14 cellular contexts compared by ENCODE assay signal in the genomic region with DNA sequence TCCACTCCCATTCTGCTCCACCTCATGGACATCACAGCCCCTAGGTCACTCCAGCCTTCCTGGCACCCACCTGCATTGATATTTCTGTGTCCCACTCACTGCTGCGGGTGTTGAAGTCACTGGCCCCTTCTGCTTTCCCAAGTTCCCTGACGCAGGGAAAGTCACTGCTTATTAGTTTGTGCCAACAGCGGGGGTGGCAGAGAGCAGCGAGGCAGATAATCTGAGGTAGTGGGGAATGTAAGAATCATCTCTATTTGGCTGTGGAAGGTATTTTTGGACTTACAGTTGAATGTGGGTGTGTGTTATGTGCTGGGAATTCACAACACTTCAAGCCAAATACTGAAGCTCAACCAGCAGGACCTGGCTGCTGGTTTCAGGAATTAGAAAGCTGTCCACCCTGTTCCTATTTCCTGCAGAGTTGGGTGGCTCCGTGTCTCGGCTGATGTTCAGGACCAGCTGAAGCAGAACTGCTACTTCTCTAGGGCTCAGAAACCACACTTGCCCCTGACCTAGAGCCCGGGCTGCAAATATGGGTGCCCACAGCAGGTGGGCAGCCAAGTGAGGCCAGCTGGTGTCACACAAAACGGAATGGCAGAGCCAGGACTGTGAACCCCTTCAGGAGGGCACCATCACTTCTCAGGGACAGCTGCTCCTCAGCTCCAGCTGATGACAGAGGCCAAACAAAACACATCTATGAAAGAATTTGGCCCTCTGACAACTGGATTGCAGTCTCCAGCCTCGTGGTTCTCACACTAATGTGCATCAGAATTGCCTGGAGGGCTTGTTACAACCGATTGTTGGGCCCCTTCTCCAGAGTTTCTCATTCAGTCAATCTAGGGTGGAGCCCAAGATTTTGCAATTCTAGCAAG. TPM values are rescaled to one million over a fixed set of nuclear protein-coding genes. Genes with fewer than 3 reads are reported as not detected.
A peak's percentile ranks its signal among the peaks of the same experiment; 100 is the strongest.
DNase-seq lines count a peak whose midpoint lies in the region; ATAC-seq and TF ChIP-seq lines count a peak whose summit lies in the region.
"Had no signal": no experiment of that assay in that cellular context is flagged by ENCODE, and none has a peak within 500 bp of the region (broad histone marks: within the 10 kb centered on the region; RNA-seq: fewer than 3 reads in every experiment).

No MANE protein-coding gene starts in this region.

- DNase-seq in EH (ENCODE audit: low read depth) = peak; percentile 77
- peak; percentile 22 to 85 for DNase-seq in PC-9
- DNase-seq in fibroblast of mammary gland (ENCODE audit: low read depth) = peak; percentile 65
- DNase-seq in occipital lobe (lab: John Stamatoyannopoulos, UW) = peak; percentile 51
- no peak for DNase-seq in activated CD4-positive, CD25-positive, alpha-beta regulatory T cell treated with anti-CD3 and anti-CD28 coated beads, Interleukin-2, amount 50 U/mL, for 72 hours
- DNase-seq: activated gamma-delta T cell treated with Interleukin-2 at 50 U/mL for 16 hours; CD4-positive, alpha-beta T cell; NCI-H2107; ovary had no signal

- no peaks in the 10 kb centered on the region for H3K9me2 ChIP-seq in PC-9 (ENCODE audit: insufficient read depth)

- H3K4me2 ChIP-seq in PC-9 = peak overlapping the region; percentile 72

- peaks cover 4% of the 10 kb centered on the region; the same call in 1 of the 2 replicates for H3K27me3 ChIP-seq in PC-9 (ENCODE audit: insufficient read depth, low read depth)
- H3K27me3 ChIP-seq: ovary, uterus had no signal

- no peak for TF ChIP-seq CTCF in PC-9 (conservative IDR thresholded peaks at IDR 0.05)
- no peak for TF ChIP-seq CTCF in fibroblast of mammary gland (conservative IDR thresholded peaks at IDR 0.05; ENCODE audit: control insufficient read depth, insufficient read depth, low read depth, low read length)

- H3K4me3 ChIP-seq in PC-9 = no peak overlapping the region
- no peak overlapping the region for H3K4me3 ChIP-seq in fibroblast of mammary gland (ENCODE audit: control insufficient read depth, low read depth, low read length)
- H3K4me3 ChIP-seq: GM12878, ovary, uterus had no signal

- H4K20me1 ChIP-seq in PC-9 (ENCODE audit: insufficient read depth) = no peaks in the 10 kb centered on the region

- no peak for ATAC-seq in HG03565 (IDR thresholded peaks at IDR 0.05; ENCODE audit: unreplicated experiment)
- ATAC-seq in GM18502 (IDR thresholded peaks at IDR 0.05; ENCODE audit: poor library complexity, unreplicated experiment) = no peak
- no peak for ATAC-seq in HG02981 (IDR thresholded peaks at IDR 0.05; ENCODE audit: unreplicated experiment)
- ATAC-seq: GM12878 had no signal

- intact Hi-C loops in PC-9 (cut with micrococcal nuclease; ENCODE audit: unreplicated experiment) = no loop called here

- H3K27ac ChIP-seq in PC-9 = peak overlapping the region; percentile 70
- H3K27ac ChIP-seq: ovary had no signal

- H3F3A ChIP-seq in PC-9 (ENCODE audit: insufficient read depth, low read depth) = peaks cover 26% of the 10 kb centered on the region; the same call in 1 of the 2 replicates

- H2AFZ ChIP-seq in PC-9 = no peak overlapping the region

- H3K4me1 ChIP-seq in PC-9 (replicated peaks; ENCODE audit: insufficient read depth) = peaks cover 34% of the 10 kb centered on the region

- CTCF ChIA-PET in PC-9 (lab: Charles Lee) = interaction anchor here (0.6 to 0.7 kb wide), 2 partner anchors 36 to 46 kb away, joined by 3 read pairs; no protein-coding TSS in a partner anchor

- H3K9me3 ChIP-seq in PC-9 (ENCODE audit: insufficient read depth, low read depth) = no peaks in the 10 kb centered on the region
- H3K9me3 ChIP-seq: ovary, uterus had no signal

- POLR2A ChIA-PET in PC-9 (lab: Charles Lee; ENCODE audit: unreplicated experiment) = interaction anchor here (0.6 kb wide), 1 partner anchor 76 kb away, joined by 4 read pairs; no protein-coding TSS in a partner anchor

- no peaks in the 10 kb centered on the region for H3K36me3 ChIP-seq in PC-9 (ENCODE audit: low read depth)
- H3K36me3 ChIP-seq: ovary, uterus had no signal

- BruUV-seq in PC-9 (replicated peaks; lab: Mats Ljungman, UMichigan) = no TSS peak

- no peaks in the 10 kb centered on the region for H3K79me2 ChIP-seq in PC-9 (ENCODE audit: low read depth)

RNA-seq across cellular contexts. Expression of gene SEMA5B, which starts 57.7 kb away (rescaled TPM):
- total RNA-seq in PC-9 (2021) = not detected in 2 replicates
- total RNA-seq in occipital lobe = 9.8 TPM
- total RNA-seq: GM12878 had no signal

Comparison
In these comparisons a context has a peak if more than half of its experiments do, and no peak if none do; other contexts are left out.
1. RNA of gene SEMA5B, which starts 57.7 kb away (total RNA-seq): 9.8 TPM in occipital lobe (single experiment); not detected in PC-9; every median in the first group is over 10 times any median in the second.